Comparison of ENCODE assay signal across 10 cellular contexts in the genomic region with DNA sequence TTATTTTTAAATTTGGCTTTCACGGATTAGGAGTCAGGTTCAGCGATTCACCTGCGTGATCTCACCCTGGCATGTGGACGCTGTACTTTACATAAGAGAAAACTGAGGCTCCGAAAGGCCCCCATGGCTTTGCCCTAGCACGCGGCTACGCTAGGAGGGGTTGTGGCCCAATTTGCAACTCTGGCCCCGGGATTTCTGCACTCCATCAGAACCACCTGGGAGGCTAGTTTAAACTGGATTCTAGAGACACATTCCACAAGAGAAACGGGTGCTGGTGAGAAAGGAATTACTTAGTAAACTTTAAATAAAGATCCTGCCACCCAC. TPM values are rescaled to one million over a fixed set of nuclear protein-coding genes. Genes with fewer than 3 reads are reported as not detected.
A peak's percentile ranks its signal among the peaks of the same experiment; 100 is the strongest.
DNase-seq lines count a peak whose midpoint lies in the region; ATAC-seq, FAIRE-seq and TF ChIP-seq lines count a peak whose summit lies in the region.
"Had no signal": no experiment of that assay in that cellular context is flagged by ENCODE, and none has a peak within 500 bp of the region (broad histone marks: within the 10 kb centered on the region; RNA-seq: fewer than 3 reads in every experiment).

No MANE protein-coding gene starts in this region.

- H4K20me1 ChIP-seq in astrocyte (ENCODE audit: insufficient read depth, low read length), result peaks cover 59% of the 10 kb centered on the region

- peak overlapping the region; percentile 58 to 77 for H3K18ac ChIP-seq in mesenchymal stem cell (ENCODE audit: low read depth in 1 of 2, low read length in 2 of 2)

- POLR2A ChIA-PET in HEK293T (lab: Yijun Ruan, JAX), result interaction anchor here (0.8 kb wide), 2 partner anchors 11 to 95 kb away, joined by 3 read pairs; no protein-coding TSS in a partner anchor

- H3K79me1 ChIP-seq in mesenchymal stem cell (replicated peaks; ENCODE audit: low read length, poor library complexity, severe bottlenecking), result peaks cover 6% of the 10 kb centered on the region

- TF ChIP-seq CTCF in astrocyte (IDR thresholded peaks at IDR 0.05; ENCODE audit: insufficient read depth, low read depth, low read length), result no peak
- no peak for TF ChIP-seq CTCF in type B pancreatic cell (conservative IDR thresholded peaks at IDR 0.05)

- H3K4me3 ChIP-seq in astrocyte (ENCODE audit: insufficient read depth, low read depth, low read length) (no peak overlapping the region), mesenchymal stem cell (ENCODE audit: insufficient read depth in 1 of 2, low read depth in 1 of 2, low read length in 2 of 2) (peak overlapping the region in 1 of 2 experiments; percentile 79)

- H3K27me3 Mint-ChIP-seq in activated naive CD4-positive, alpha-beta T cell treated with anti-CD3 and anti-CD28 coated beads, Interleukin-2, amount 10 ng/mL, durations not matched to agents 7 days and 5 days, result peaks cover 4% of the 10 kb centered on the region
- H3K27me3 Mint-ChIP-seq in astrocyte (ENCODE audit: low read depth, unreplicated experiment) (peaks cover 6% of the 10 kb centered on the region), type B pancreatic cell (peaks cover 44% of the 10 kb centered on the region)

- DNase-seq in activated naive CD4-positive, alpha-beta T cell treated with anti-CD3 and anti-CD28 coated beads, Interleukin-2, amount 10 ng/mL, durations not matched to agents 7 days and 5 days, result no peak
- no peak for DNase-seq in activated naive CD4-positive, alpha-beta T cell treated with Interleukin-2 at 50 U/mL for 16 hours
- no peak for DNase-seq in astrocyte (ENCODE audit: low read depth)
- no peak for DNase-seq in mesenchymal stem cell
- DNase-seq in type B pancreatic cell (ENCODE audit: extremely low spot score, unreplicated experiment), result no peak
- DNase-seq in HEK293T (ENCODE audit: extremely low spot score), result no peak
- DNase-seq in kidney glomerular epithelial cell (lab: John Stamatoyannopoulos, UW), result no peak

- CTCF ChIA-PET in activated naive CD4-positive, alpha-beta T cell treated with anti-CD3 and anti-CD28 coated beads, Interleukin-2, amount 10 ng/mL, durations not matched to agents 7 days and 5 days (lab: Charles Lee), result interaction anchor here (1.2 to 1.7 kb wide), 3 partner anchors 31 to 65 kb away, joined by 3 to 9 read pairs (median 5); no protein-coding TSS in a partner anchor
- CTCF ChIA-PET in HEK293T (lab: Yijun Ruan, JAX), result no interaction called here

- H3K27ac Mint-ChIP-seq in activated naive CD4-positive, alpha-beta T cell treated with anti-CD3 and anti-CD28 coated beads, Interleukin-2, amount 10 ng/mL, durations not matched to agents 7 days and 5 days, result peak overlapping the region; percentile 97
- peak overlapping the region; percentile 62 for H3K27ac Mint-ChIP-seq in astrocyte (ENCODE audit: unreplicated experiment)
- H3K27ac Mint-ChIP-seq in type B pancreatic cell, result peak overlapping the region; percentile 77

- H2BK5ac ChIP-seq in mesenchymal stem cell (ENCODE audit: low read depth, low read length, poor library complexity, severe bottlenecking), result peak overlapping the region; percentile 51

- peak overlapping the region; percentile 85 for H3K9ac ChIP-seq in astrocyte (ENCODE audit: low read length)
- H3K9ac ChIP-seq in mesenchymal stem cell (ENCODE audit: low read length), result peak overlapping the region; percentile 71

- H3K36me3 ChIP-seq in astrocyte (ENCODE audit: insufficient read depth, low read length), result peaks cover 6% of the 10 kb centered on the region
- peaks cover 35 to 68% of the 10 kb centered on the region in 2 experiments for H3K36me3 ChIP-seq in mesenchymal stem cell (ENCODE audit: control insufficient read depth in 1 of 2, insufficient read depth in 2 of 2, low read depth in 1 of 2, low read length in 2 of 2)

- WGBS in mesenchymal stem cell, result 28% methylated on average over 8 of the region's 10 CpGs

- H3K4me3 Mint-ChIP-seq in activated naive CD4-positive, alpha-beta T cell treated with anti-CD3 and anti-CD28 coated beads, Interleukin-2, amount 10 ng/mL, durations not matched to agents 7 days and 5 days, result peak overlapping the region; percentile 91
- H3K4me3 Mint-ChIP-seq in astrocyte (ENCODE audit: unreplicated experiment) (peak overlapping the region; percentile 76), type B pancreatic cell (peak overlapping the region; percentile 82)

- H3K27me3 ChIP-seq in astrocyte (ENCODE audit: insufficient read depth, low read length) (no peaks in the 10 kb centered on the region), mesenchymal stem cell (ENCODE audit: control insufficient read depth in 1 of 2, insufficient read depth in 1 of 2, low read length in 2 of 2) (no peaks in the 10 kb centered on the region)

- no peak overlapping the region for H3K27ac ChIP-seq in astrocyte (ENCODE audit: low read depth, low read length)
- peak overlapping the region; percentile 50 for H3K27ac ChIP-seq in mesenchymal stem cell (ENCODE audit: low read length, poor library complexity, severe bottlenecking)

- H3K79me2 ChIP-seq in astrocyte (ENCODE audit: insufficient read depth, low read length), result peaks cover 30% of the 10 kb centered on the region

- H4K8ac ChIP-seq in mesenchymal stem cell (ENCODE audit: low read length), result peak overlapping the region; percentile 45

- peak overlapping the region in 1 of 2 experiments; percentile 47 for H3K23ac ChIP-seq in mesenchymal stem cell (ENCODE audit: low read length in 2 of 2)

- H4K91ac ChIP-seq in mesenchymal stem cell (ENCODE audit: low read length), result peak overlapping the region; percentile 73

- peaks cover 58% of the 10 kb centered on the region for H3K36me3 Mint-ChIP-seq in activated naive CD4-positive, alpha-beta T cell treated with anti-CD3 and anti-CD28 coated beads, Interleukin-2, amount 10 ng/mL, durations not matched to agents 7 days and 5 days
- H3K36me3 Mint-ChIP-seq in astrocyte (ENCODE audit: low read depth, unreplicated experiment), result peaks cover 11% of the 10 kb centered on the region
- H3K36me3 Mint-ChIP-seq in type B pancreatic cell, result peaks cover 6% of the 10 kb centered on the region

- peaks cover 80% of the 10 kb centered on the region for H3K4me1 Mint-ChIP-seq in activated naive CD4-positive, alpha-beta T cell treated with anti-CD3 and anti-CD28 coated beads, Interleukin-2, amount 10 ng/mL, durations not matched to agents 7 days and 5 days
- H3K4me1 Mint-ChIP-seq in astrocyte (ENCODE audit: low read depth, unreplicated experiment) (peaks cover 36% of the 10 kb centered on the region), type B pancreatic cell (ENCODE audit: unreplicated experiment) (peaks cover 34% of the 10 kb centered on the region)

- no peaks in the 10 kb centered on the region for H3K9me3 Mint-ChIP-seq in activated naive CD4-positive, alpha-beta T cell treated with anti-CD3 and anti-CD28 coated beads, Interleukin-2, amount 10 ng/mL, durations not matched to agents 7 days and 5 days
- H3K9me3 Mint-ChIP-seq in astrocyte (ENCODE audit: unreplicated experiment) (no peaks in the 10 kb centered on the region), type B pancreatic cell (no peaks in the 10 kb centered on the region)

- H3K4me1 ChIP-seq in astrocyte (ENCODE audit: insufficient read depth, low read length) (peaks cover 60% of the 10 kb centered on the region), mesenchymal stem cell (ENCODE audit: control insufficient read depth, insufficient read depth, low read depth, low read length) (peaks cover 69% of the 10 kb centered on the region)

- no peaks in the 10 kb centered on the region for H3K9me3 ChIP-seq in astrocyte (ENCODE audit: insufficient read depth, low read depth, low read length)
- no peaks in the 10 kb centered on the region for H3K9me3 ChIP-seq in mesenchymal stem cell (ENCODE audit: control insufficient read depth, low read length)

- H2AK5ac ChIP-seq in mesenchymal stem cell (ENCODE audit: low read length, severe bottlenecking), result peak overlapping the region; percentile 80

- no peak overlapping the region for H2AFZ ChIP-seq in astrocyte (ENCODE audit: low read depth, low read length)
- no peak overlapping the region for H2AFZ ChIP-seq in mesenchymal stem cell (ENCODE audit: low read depth, low read length)

- peak overlapping the region; percentile 92 for H3K4me2 ChIP-seq in astrocyte (ENCODE audit: low read length)
- H3K4me2 ChIP-seq in mesenchymal stem cell (ENCODE audit: low read length, poor library complexity, severe bottlenecking), result peak overlapping the region; percentile 58

- peak overlapping the region; percentile 32 to 35 for H3K4ac ChIP-seq in mesenchymal stem cell (ENCODE audit: low read depth in 1 of 2, low read length in 2 of 2)

- peak overlapping the region; percentile 41 for H2BK15ac ChIP-seq in mesenchymal stem cell (ENCODE audit: low read depth, poor library complexity, severe bottlenecking)

- no peak overlapping the region for H3K14ac ChIP-seq in mesenchymal stem cell (ENCODE audit: low read length in 2 of 2)

- no peak for FAIRE-seq in astrocyte (lab: Jason Lieb, UNC)
- FAIRE-seq: TTC549 had no signal

- H2BK12ac ChIP-seq in mesenchymal stem cell (ENCODE audit: low read length in 2 of 2), result peak overlapping the region; percentile 74 to 75

- ATAC-seq in esophagus mucosa, result no peak

- peak overlapping the region; percentile 91 for H2BK120ac ChIP-seq in mesenchymal stem cell (ENCODE audit: low read depth, low read length)

TF ChIP-seq in HEK293T, 16 proteins besides CTCF, POLR2A, EP300 and RAD21 (continues in another document):
- TF ChIP-seq ZNF384 (IDR thresholded peaks at IDR 0.05) (no peak), L3MBTL2 (conservative IDR thresholded peaks at IDR 0.05) (no peak), ARNT (IDR thresholded peaks at IDR 0.05) (no peak), NFRKB (IDR thresholded peaks at IDR 0.05) (no peak), ELF4 (IDR thresholded peaks at IDR 0.05) (no peak), CTBP1 (IDR thresholded peaks at IDR 0.05; ENCODE audit: borderline replicate concordance) (no peak), FOXK2 (IDR thresholded peaks at IDR 0.05) (no peak), LEF1 (IDR thresholded peaks at IDR 0.05; ENCODE audit: borderline replicate concordance) (no peak), FOXA1 (IDR thresholded peaks at IDR 0.05) (no peak)

RNA-seq across cellular contexts. Expression of a gene that starts 6.2 kb away (rescaled TPM):
- total RNA-seq in astrocyte (16.9 and 17.3 TPM in 2 replicates), type B pancreatic cell (ENCODE audit: low replicate concordance) (18.9 and 41.2 TPM in 2 replicates), esophagus mucosa (67.6 TPM)
- polyA plus RNA-seq in mesenchymal stem cell (2013, experiment 1 of 2), result 48.8 TPM
- polyA plus RNA-seq in mesenchymal stem cell (2013, experiment 2 of 2), result 47.7 TPM

RNA-seq across cellular contexts. Expression of a gene that starts 23.0 kb away (rescaled TPM):
- total RNA-seq in astrocyte (not detected in 2 replicates), type B pancreatic cell (ENCODE audit: low replicate concordance) (13.9 and 37.7 TPM in 2 replicates), esophagus mucosa (36.2 TPM)
- not detected for polyA plus RNA-seq in mesenchymal stem cell (2013, experiment 1 of 2)
- not detected for polyA plus RNA-seq in mesenchymal stem cell (2013, experiment 2 of 2)

RNA-seq across cellular contexts. Expression of a gene that starts 54.2 kb away (rescaled TPM):
- total RNA-seq in astrocyte (11.5 and 14.0 TPM in 2 replicates), type B pancreatic cell (ENCODE audit: low replicate concordance) (105 and 124 TPM in 2 replicates), esophagus mucosa (13.3 TPM)
- 19.9 TPM for polyA plus RNA-seq in mesenchymal stem cell (2013, experiment 1 of 2)
- polyA plus RNA-seq in mesenchymal stem cell (2013, experiment 2 of 2), result 20.0 TPM

RNA-seq across cellular contexts. Expression of a gene that starts 55.8 kb away (rescaled TPM):
- 0.14 TPM in 1 of 2 replicates, not detected in the other for total RNA-seq in astrocyte
- not detected for polyA plus RNA-seq in mesenchymal stem cell (2013, experiment 1 of 2)
- not detected for polyA plus RNA-seq in mesenchymal stem cell (2013, experiment 2 of 2)
- total RNA-seq in type B pancreatic cell (ENCODE audit: low replicate concordance), result not detected in 2 replicates
- not detected for total RNA-seq in esophagus mucosa
- total RNA-seq: kidney epithelial cell had no signal

Comparison
In these comparisons a context has a peak if more than half of its experiments do, and no peak if none do; other contexts are left out.
1. RNA of a gene that starts 23.0 kb away (total RNA-seq): 36.2 TPM in esophagus mucosa (single experiment) and 13.9 to 37.7 TPM in type B pancreatic cell; not detected in astrocyte; every median in the first group is over 10 times any median in the second.
2. Peak in every context shown above with its lines, with median percentiles within 50 percentile points of each other: H3K27ac Mint-ChIP-seq and H3K4me3 Mint-ChIP-seq.